In the genomic region with DNA sequence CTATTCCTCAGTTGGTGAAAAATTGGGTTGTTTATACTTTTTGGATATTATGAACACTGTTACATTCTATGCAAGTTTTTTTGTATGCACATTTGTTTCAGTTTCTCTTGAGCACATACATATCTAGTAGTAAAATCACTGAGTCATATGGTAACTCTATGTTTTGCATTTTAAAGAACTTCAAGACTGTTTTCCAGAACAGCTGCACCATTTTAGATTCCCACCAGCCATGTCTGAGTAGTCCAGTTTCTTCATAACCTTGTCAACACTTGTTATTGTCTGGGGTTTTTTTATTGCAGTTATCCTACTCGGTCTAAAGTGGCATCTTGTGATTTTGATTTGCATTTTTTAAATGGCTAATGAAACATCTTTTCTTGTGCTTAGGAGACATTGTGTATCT, we compare ENCODE assay signal across 9 cellular contexts.
"Had no signal": no experiment of that assay in that cellular context is flagged by ENCODE, and none has a peak within 500 bp of the region (broad histone marks: within the 10 kb centered on the region; RNA-seq: fewer than 3 reads in every experiment).

No MANE protein-coding gene starts in this region.

- H3K9ac ChIP-seq: KMS-11 had no signal

- ATAC-seq: GM23338 had no signal

- H3K4me3 ChIP-seq: GM23338 had no signal

- H3K4me2 ChIP-seq: GM23338, KMS-11 had no signal

- H3K4me3 Mint-ChIP-seq: GM23338, H9 had no signal

- FAIRE-seq: H1, H54 had no signal

- H2AFZ ChIP-seq: GM23338 had no signal

- DNase-seq: H9, HCEC 1CT, IMR-90, KBM-7 had no signal

- H3K27ac ChIP-seq: HL-60, KMS-11 had no signal

- H3K9me3 Mint-ChIP-seq: H9 had no signal
